9 cellular contexts compared by ENCODE assay signal in genomic region chr20:10647471-10647870, GRCh38. TPM values are rescaled to one million over a fixed set of nuclear protein-coding genes. Genes with fewer than 3 reads are reported as not detected.
DNase-seq lines count a peak whose midpoint lies in the region; ATAC-seq and TF ChIP-seq lines count a peak whose summit lies in the region.
"Had no signal": no experiment of that assay in that cellular context is flagged by ENCODE, and none has a peak within 500 bp of the region (broad histone marks: within the 10 kb centered on the region; RNA-seq: fewer than 3 reads in every experiment).

No MANE protein-coding gene starts in this region.

- H3K9me3 ChIP-seq in RWPE2 (ENCODE audit: severe bottlenecking): no peaks in the 10 kb centered on the region

- TF ChIP-seq CTCF in AG04449 (IDR thresholded peaks at IDR 0.05; ENCODE audit: insufficient read depth, low read length, missing control alignments) (peak; percentile 25), RWPE2 (IDR thresholded peaks at IDR 0.05; ENCODE audit: poor library complexity, severe bottlenecking) (peak; percentile 20), fibroblast of villous mesenchyme (IDR thresholded peaks at IDR 0.05; ENCODE audit: insufficient read depth, low read depth, low read length) (peak; percentile 53)

- no peaks in the 10 kb centered on the region for H3K27me3 ChIP-seq in RWPE2 (ENCODE audit: insufficient read depth, poor library complexity, severe bottlenecking)

- peak; percentile 40 for ATAC-seq in GM18867 (IDR thresholded peaks at IDR 0.05; ENCODE audit: unreplicated experiment)
- peak; percentile 45; the same call in 2 of the 3 replicates for ATAC-seq in RWPE2 (ENCODE audit: low read depth)
- no peak for ATAC-seq in HG02571 (IDR thresholded peaks at IDR 0.05; ENCODE audit: unreplicated experiment)
- ATAC-seq in HG03432 (IDR thresholded peaks at IDR 0.05; ENCODE audit: unreplicated experiment): no peak
- ATAC-seq in HG03097 (IDR thresholded peaks at IDR 0.05; ENCODE audit: low FRiP score, unreplicated experiment): no peak
- ATAC-seq: left lobe of liver had no signal

- no peak overlapping the region for H3K27ac ChIP-seq in RWPE2 (ENCODE audit: poor library complexity, severe bottlenecking)

- H3K4me1 ChIP-seq in RWPE2 (ENCODE audit: insufficient read depth, poor library complexity, severe bottlenecking): no peaks in the 10 kb centered on the region

- POLR2A ChIA-PET in AG04449 (lab: Yijun Ruan, JAX): no interaction called here

- no peak for DNase-seq in AG04449 (ENCODE audit: low read depth, low spot score)
- no peak for DNase-seq in RWPE2 (ENCODE audit: low spot score)
- DNase-seq in fibroblast of villous mesenchyme (ENCODE audit: low read depth): no peak
- DNase-seq in NCI-H345 (lab: John Stamatoyannopoulos, UW): no peak

- H3K4me3 ChIP-seq in AG04449 (ENCODE audit: low read depth, low read length) (no peak overlapping the region), RWPE2 (ENCODE audit: severe bottlenecking) (no peak overlapping the region), fibroblast of villous mesenchyme (ENCODE audit: low read depth, low read length) (no peak overlapping the region)

- CTCF ChIA-PET in AG04449 (lab: Yijun Ruan, JAX): no interaction called here

- H3K36me3 ChIP-seq in RWPE2 (ENCODE audit: low read depth): peaks cover 100% of the 10 kb centered on the region

RNA-seq across cellular contexts. Expression of gene JAG1, which starts 26.3 kb away (rescaled TPM):
- 12.1 and 16.1 TPM in 2 replicates for total RNA-seq in fibroblast of villous mesenchyme

Comparison
In these comparisons a context has a peak if more than half of its experiments do, and no peak if none do; other contexts are left out.
1. ATAC-seq: peak in GM18867 (single experiment) and RWPE2 (single experiment); none in HG02571 (single experiment), HG03432 (single experiment) and HG03097 (single experiment).
2. Peak in every context shown above with its lines, with median percentiles within 50 percentile points of each other: CTCF ChIP-seq.